ENCODE assay signal across 1 cellular context in genomic region chr15:41983221-41983620, GRCh38.
TF ChIP-seq lines count a peak whose summit lies in the region.

No MANE protein-coding gene starts in this region.

TF ChIP-seq in GM23338, 12 proteins besides CTCF, POLR2A, EP300 and RAD21 (continued from another document):
- TF ChIP-seq ZNF462 (CRISPR knock-in tag; IDR thresholded peaks at IDR 0.05), result no peak
- no peak for TF ChIP-seq STAT1 (IDR thresholded peaks at IDR 0.05; ENCODE audit: unreplicated experiment)
- TF ChIP-seq ZNF114 (CRISPR knock-in tag; IDR thresholded peaks at IDR 0.05), result no peak
- no peak for TF ChIP-seq POLR2AphosphoS5 (IDR thresholded peaks at IDR 0.05; ENCODE audit: low read depth)
- TF ChIP-seq NANOG (IDR thresholded peaks at IDR 0.05; ENCODE audit: borderline replicate concordance), result no peak
- TF ChIP-seq EZH2phosphoT487 (IDR thresholded peaks at IDR 0.05; ENCODE audit: unreplicated experiment), result no peak
- TF ChIP-seq ZNF331 (CRISPR knock-in tag; IDR thresholded peaks at IDR 0.05; ENCODE audit: low read depth), result no peak
- TF ChIP-seq ETS1 (IDR thresholded peaks at IDR 0.05), result no peak
- TF ChIP-seq REST (IDR thresholded peaks at IDR 0.05; ENCODE audit: unreplicated experiment), result no peak
